10 cellular contexts compared by ENCODE assay signal in genomic region chr10:63670291-63670898, GRCh38.
A peak's percentile ranks its signal among the peaks of the same experiment; 100 is the strongest.
DNase-seq lines count a peak whose midpoint lies in the region; ATAC-seq lines count a peak whose summit lies in the region.
"Had no signal": no experiment of that assay in that cellular context is flagged by ENCODE, and none has a peak within 500 bp of the region (broad histone marks: within the 10 kb centered on the region; RNA-seq: fewer than 3 reads in every experiment).

No MANE protein-coding gene starts in this region.

- no peaks in the 10 kb centered on the region for H3K79me2 ChIP-seq in mesendoderm (ENCODE audit: control insufficient read depth, insufficient read depth, low read length)

- no peak overlapping the region for H3K9ac ChIP-seq in mesendoderm (ENCODE audit: low read length)

- H3K4me3 ChIP-seq in mesendoderm (ENCODE audit: low read length), result no peak overlapping the region

- H2BK120ac ChIP-seq in mesendoderm (ENCODE audit: low read depth, low read length), result no peak overlapping the region

- H4K8ac ChIP-seq in mesendoderm (ENCODE audit: low read depth, low read length), result no peak overlapping the region

- H2BK5ac ChIP-seq in mesendoderm (ENCODE audit: low read length), result no peak overlapping the region

- no peak overlapping the region for H3K4me2 ChIP-seq in mesendoderm (ENCODE audit: low read length)

- ATAC-seq in HG02623 (IDR thresholded peaks at IDR 0.05; ENCODE audit: unreplicated experiment) (peak; percentile 35), GM18519 (IDR thresholded peaks at IDR 0.05; ENCODE audit: low FRiP score, unreplicated experiment) (no peak), esophagus mucosa (no peak)
- ATAC-seq: HCT116 had no signal

- H3K79me1 ChIP-seq in mesendoderm (ENCODE audit: low read length), result no peaks in the 10 kb centered on the region

- no peak overlapping the region for H4K5ac ChIP-seq in mesendoderm (ENCODE audit: low read length)

- H3K36me3 ChIP-seq in mesendoderm (ENCODE audit: control insufficient read depth, insufficient read depth, low read length), result no peaks in the 10 kb centered on the region

- no peaks in the 10 kb centered on the region for H3K27me3 ChIP-seq in mesendoderm (ENCODE audit: insufficient read depth, low read length, poor library complexity)

- no CpG with 5 or more reads among the region's 10 CpGs for WGBS in mesendoderm (ENCODE audit: extremely low coverage, insufficient coverage, low lambda C conversion rate)

- DNase-seq in DMS 273 treated with DMSO at 0.1 percent for 48 hours (lab: John Stamatoyannopoulos, UW), result peak; percentile 27
- DNase-seq in caudate nucleus (lab: John Stamatoyannopoulos, UW), result peak in 31 of 61 donors; percentile 2 to 80 (median 34)
- DNase-seq in mesendoderm, result peak; percentile 54
- DNase-seq in SIG-M5 (lab: John Stamatoyannopoulos, UW), result no peak
- no peak for DNase-seq in activated gamma-delta T cell treated with Interleukin-2 at 50 U/mL for 16 hours
- DNase-seq: NCI-H526 treated with DMSO at 0.1 percent for 48 hours had no signal

- H2AK5ac ChIP-seq in mesendoderm (ENCODE audit: low read length), result no peak overlapping the region

- H3K27ac ChIP-seq in caudate nucleus (ENCODE audit: low read depth, low read length) (peak overlapping the region; percentile 39), mesendoderm (ENCODE audit: low read depth, low read length) (no peak overlapping the region)

- no peak overlapping the region for H3K4ac ChIP-seq in mesendoderm (ENCODE audit: low read depth, low read length)

- H2BK15ac ChIP-seq in mesendoderm (replicated peaks; ENCODE audit: low read depth), result no peak overlapping the region

- peaks cover 11% of the 10 kb centered on the region for H3K4me1 ChIP-seq in mesendoderm (ENCODE audit: control insufficient read depth, low read depth, low read length)

- peak overlapping the region; percentile 1 for H3K18ac ChIP-seq in mesendoderm (ENCODE audit: low read length)

- H3K56ac ChIP-seq in mesendoderm (ENCODE audit: low read length), result peak overlapping the region; percentile 69

- no peak overlapping the region for H3K23ac ChIP-seq in mesendoderm (ENCODE audit: low read length)

Comparison
In these comparisons a context has a peak if more than half of its experiments do, and no peak if none do; other contexts are left out.
1. DNase-seq: peak in DMS 273 treated with DMSO at 0.1 percent for 48 hours (single experiment), caudate nucleus (31 of 61) and mesendoderm (single experiment); none in SIG-M5 (single experiment) and activated gamma-delta T cell treated with Interleukin-2 at 50 U/mL for 16 hours (single experiment).